ENCODE assay signal across 9 cellular contexts in genomic region chr16:24075929-24076716, GRCh38.
DNase-seq lines count a peak whose midpoint lies in the region; ATAC-seq, FAIRE-seq and TF ChIP-seq lines count a peak whose summit lies in the region.
"Had no signal": no experiment of that assay in that cellular context is flagged by ENCODE, and none has a peak within 500 bp of the region (broad histone marks: within the 10 kb centered on the region; RNA-seq: fewer than 3 reads in every experiment).

No MANE protein-coding gene starts in this region.

- no peaks in the 10 kb centered on the region for H3K9me3 Mint-ChIP-seq in T-helper 2 cell treated with Interferon-gamma antibody and Interleukin-4, amounts not matched to agents 5 μg/mL and 100 μg/mL, for 36 hours
- no peaks in the 10 kb centered on the region for H3K9me3 Mint-ChIP-seq in natural killer cell treated with Interleukin-12 subunit alpha and Interleukin-12 subunit beta and Interleukin-15 and Interleukin-18, amount 100 ng/mL, for 72 hours

- H3K4me1 ChIP-seq in BE2C (no peaks in the 10 kb centered on the region), thyroid gland (no peaks in the 10 kb centered on the region)

- H3K27ac Mint-ChIP-seq in T-helper 2 cell treated with Interferon-gamma antibody and Interleukin-4, amounts not matched to agents 5 μg/mL and 100 μg/mL, for 36 hours: no peak overlapping the region
- H3K27ac Mint-ChIP-seq in natural killer cell treated with Interleukin-12 subunit alpha and Interleukin-12 subunit beta and Interleukin-15 and Interleukin-18, amount 100 ng/mL, for 72 hours: no peak overlapping the region

- intact Hi-C loops in thyroid gland (cut with DNase I): no loop called here

- no peaks in the 10 kb centered on the region for H3K36me3 Mint-ChIP-seq in T-helper 2 cell treated with Interferon-gamma antibody and Interleukin-4, amounts not matched to agents 5 μg/mL and 100 μg/mL, for 36 hours (ENCODE audit: low read depth)
- peaks cover 6% of the 10 kb centered on the region for H3K36me3 Mint-ChIP-seq in natural killer cell treated with Interleukin-12 subunit alpha and Interleukin-12 subunit beta and Interleukin-15 and Interleukin-18, amount 100 ng/mL, for 72 hours

- peak; percentile 68 for ATAC-seq in HG02852 (IDR thresholded peaks at IDR 0.05; ENCODE audit: unreplicated experiment)
- peak; percentile 74 to 84 for ATAC-seq in natural killer cell treated with Interleukin-12 subunit alpha and Interleukin-12 subunit beta and Interleukin-15 and Interleukin-18, amount 100 ng/mL, for 72 hours
- no peak for ATAC-seq in GM21367 (IDR thresholded peaks at IDR 0.05; ENCODE audit: unreplicated experiment)

- TF ChIP-seq CTCF in BE2C (IDR thresholded peaks at IDR 0.05; ENCODE audit: low read depth, low read length) (no peak), thyroid gland (IDR thresholded peaks at IDR 0.05) (no peak)

- no peaks in the 10 kb centered on the region for H3K27me3 Mint-ChIP-seq in T-helper 2 cell treated with Interferon-gamma antibody and Interleukin-4, amounts not matched to agents 5 μg/mL and 100 μg/mL, for 36 hours (ENCODE audit: low read depth)
- no peaks in the 10 kb centered on the region for H3K27me3 Mint-ChIP-seq in natural killer cell treated with Interleukin-12 subunit alpha and Interleukin-12 subunit beta and Interleukin-15 and Interleukin-18, amount 100 ng/mL, for 72 hours

- no peak for TF ChIP-seq POLR2A in thyroid gland (IDR thresholded peaks at IDR 0.05)

- H3K4me1 Mint-ChIP-seq in T-helper 2 cell treated with Interferon-gamma antibody and Interleukin-4, amounts not matched to agents 5 μg/mL and 100 μg/mL, for 36 hours (ENCODE audit: low read depth): peaks cover 21% of the 10 kb centered on the region
- peaks cover 44 to 66% of the 10 kb centered on the region in 2 donors for H3K4me1 Mint-ChIP-seq in natural killer cell treated with Interleukin-12 subunit alpha and Interleukin-12 subunit beta and Interleukin-15 and Interleukin-18, amount 100 ng/mL, for 72 hours (ENCODE audit: low read depth in 2 of 2)

- H3K27me3 ChIP-seq in BE2C: no peaks in the 10 kb centered on the region
- no peaks in the 10 kb centered on the region for H3K27me3 ChIP-seq in thyroid gland

- H3K4me3 ChIP-seq in BE2C (ENCODE audit: low read depth, low read length) (no peak overlapping the region), thyroid gland (replicated peaks in 1 of 3) (no peak overlapping the region)

- no peak overlapping the region for H3K4me3 Mint-ChIP-seq in T-helper 2 cell treated with Interferon-gamma antibody and Interleukin-4, amounts not matched to agents 5 μg/mL and 100 μg/mL, for 36 hours
- H3K4me3 Mint-ChIP-seq in natural killer cell treated with Interleukin-12 subunit alpha and Interleukin-12 subunit beta and Interleukin-15 and Interleukin-18, amount 100 ng/mL, for 72 hours: peak overlapping the region; percentile 20

- H3K36me3 ChIP-seq in BE2C (no peaks in the 10 kb centered on the region), thyroid gland (no peaks in the 10 kb centered on the region)

- peak; percentile 9 for DNase-seq in GM18507 (ENCODE audit: extremely low spot score, insufficient read length, low read depth)
- DNase-seq in T-helper 2 cell treated with Interferon-gamma antibody and Interleukin-4, amounts not matched to agents 5 μg/mL and 100 μg/mL, for 36 hours (ENCODE audit: low spot score): peak; percentile 8
- no peak for DNase-seq in natural killer cell treated with Interleukin-12 subunit alpha and Interleukin-12 subunit beta and Interleukin-15 and Interleukin-18, amount 100 ng/mL, for 72 hours (ENCODE audit: low spot score)
- DNase-seq in substantia nigra (lab: John Stamatoyannopoulos, UW): no peak
- DNase-seq in BE2C: no peak
- DNase-seq in thyroid gland: no peak
- DNase-seq: NCI-H446 had no signal

- no peaks in the 10 kb centered on the region for H3K9me3 ChIP-seq in BE2C
- no peaks in the 10 kb centered on the region for H3K9me3 ChIP-seq in thyroid gland

- FAIRE-seq in GM18507 (lab: Jason Lieb, UNC): peak; percentile 89

- H3K27ac ChIP-seq in substantia nigra (ENCODE audit: low read depth, low read length, poor library complexity, severe bottlenecking) (no peak overlapping the region), thyroid gland (no peak overlapping the region)

- 37 to 46% methylated on average over 6 of the region's 6 CpGs for WGBS in thyroid gland, 2 donors

Comparison
In these comparisons a context has a peak if more than half of its experiments do, and no peak if none do; other contexts are left out.
1. DNase-seq: peak in GM18507 (single experiment) and T-helper 2 cell treated with Interferon-gamma antibody and Interleukin-4, amounts not matched to agents 5 μg/mL and 100 μg/mL, for 36 hours (single experiment); none in natural killer cell treated with Interleukin-12 subunit alpha and Interleukin-12 subunit beta and Interleukin-15 and Interleukin-18, amount 100 ng/mL, for 72 hours (single experiment), substantia nigra (0 of 49), BE2C (single experiment) and thyroid gland (0 of 2).